In the genomic region with DNA sequence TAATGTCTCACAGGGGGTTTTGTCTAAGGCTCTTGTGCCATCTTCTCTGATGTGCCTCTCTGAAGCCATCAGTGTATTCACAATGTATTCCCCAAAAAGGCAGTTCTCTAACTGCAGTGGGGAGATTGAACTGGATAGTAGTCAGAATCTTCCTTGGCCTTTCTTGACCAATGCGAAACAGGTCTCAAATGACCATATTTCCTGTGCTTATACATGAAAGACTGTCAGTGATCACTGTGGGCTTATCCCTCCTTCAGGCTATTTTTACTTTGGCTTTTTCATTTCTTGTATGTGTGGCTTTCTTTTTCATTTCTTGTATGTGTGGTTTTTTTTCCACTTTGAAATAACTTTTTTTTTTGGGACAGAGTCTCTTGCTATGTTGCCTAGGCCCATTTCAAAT, we compare ENCODE assay signal across 18 cellular contexts. TPM values are rescaled to one million over a fixed set of nuclear protein-coding genes. Genes with fewer than 3 reads are reported as not detected.
A peak's percentile ranks its signal among the peaks of the same experiment; 100 is the strongest.
DNase-seq lines count a peak whose midpoint lies in the region; ATAC-seq, FAIRE-seq and TF ChIP-seq lines count a peak whose summit lies in the region.
"Had no signal": no experiment of that assay in that cellular context is flagged by ENCODE, and none has a peak within 500 bp of the region (broad histone marks: within the 10 kb centered on the region; RNA-seq: fewer than 3 reads in every experiment).

No MANE protein-coding gene starts in this region.

- dilution Hi-C loops in endothelial cell of umbilical vein (cut with MboI; ENCODE audit: extremely low pct_ligation_motif_present, low sequenced_read_pairs): no loop called here

- intact Hi-C loops in A673 (cut with micrococcal nuclease; ENCODE audit: unreplicated experiment) (no loop called here), endothelial cell of umbilical vein (cut with micrococcal nuclease) (no loop called here)

- DNase-seq in A673 (ENCODE audit: low spot score): no peak
- DNase-seq in GM19239 (ENCODE audit: insufficient read length, low spot score): no peak
- DNase-seq in activated CD4-positive, alpha-beta memory T cell treated with anti-CD3 and anti-CD28 coated beads, Interleukin-2, amount 10 ng/mL, durations not matched to agents 7 days and 5 days: no peak
- no peak for DNase-seq in endothelial cell of umbilical vein (ENCODE audit: low read depth, low spot score)
- no peak for DNase-seq in NCI-H1436 treated with DMSO at 0.1 percent for 48 hours (lab: John Stamatoyannopoulos, UW)
- no peak for DNase-seq in GF-D8 (lab: John Stamatoyannopoulos, UW)
- no peak for DNase-seq in SIG-M5 treated with dmso at 0.1 percent for 504 hours (lab: John Stamatoyannopoulos, UW; ENCODE audit: unreplicated experiment)
- DNase-seq: activated CD8-positive, alpha-beta memory T cell treated with anti-CD3 and anti-CD28 coated beads for 24 hours; activated effector memory CD4-positive, alpha-beta T cell treated with anti-CD3 and anti-CD28 coated beads, Interleukin-2, amount 50 U/mL, for 16 hours; CD8-positive, alpha-beta memory T cell; effector memory CD4-positive, alpha-beta T cell; KBM-7; left ventricle myocardium superior; NCI-H2029; WERI-Rb-1 had no signal

- H3K36me3 ChIP-seq in A673 (ENCODE audit: insufficient read depth, low read length, poor library complexity, severe bottlenecking) (peaks cover 78% of the 10 kb centered on the region), endothelial cell of umbilical vein (ENCODE audit: control insufficient read depth in 2 of 2, extremely low read depth in 1 of 2, insufficient read depth in 2 of 2, low read length in 2 of 2) (peaks cover 11 to 15% of the 10 kb centered on the region in 2 experiments)

- peaks cover 6% of the 10 kb centered on the region for H3K9me3 Mint-ChIP-seq in activated CD4-positive, alpha-beta memory T cell treated with anti-CD3 and anti-CD28 coated beads, Interleukin-2, amount 10 ng/mL, durations not matched to agents 7 days and 5 days

- H3K4me2 ChIP-seq in endothelial cell of umbilical vein (ENCODE audit: insufficient read depth, low read length): no peak overlapping the region

- H3K4me1 Mint-ChIP-seq in activated CD4-positive, alpha-beta memory T cell treated with anti-CD3 and anti-CD28 coated beads, Interleukin-2, amount 10 ng/mL, durations not matched to agents 7 days and 5 days: peaks cover 20% of the 10 kb centered on the region

- peaks cover 14% of the 10 kb centered on the region for H3K9me3 ChIP-seq in A673 (ENCODE audit: low read depth, low read length, poor library complexity, severe bottlenecking)
- H3K9me3 ChIP-seq in endothelial cell of umbilical vein (replicated peaks; ENCODE audit: control insufficient read depth, insufficient read depth, low read length): no peaks in the 10 kb centered on the region
- H3K9me3 ChIP-seq: thoracic aorta had no signal

- peaks cover 74% of the 10 kb centered on the region for H3K36me3 Mint-ChIP-seq in activated CD4-positive, alpha-beta memory T cell treated with anti-CD3 and anti-CD28 coated beads, Interleukin-2, amount 10 ng/mL, durations not matched to agents 7 days and 5 days (ENCODE audit: low read depth)

- no peak for TF ChIP-seq POLR2A in endothelial cell of umbilical vein (IDR thresholded peaks at IDR 0.05; ENCODE audit: low read depth, low read length)

- H3K4me3 Mint-ChIP-seq in activated CD4-positive, alpha-beta memory T cell treated with anti-CD3 and anti-CD28 coated beads, Interleukin-2, amount 10 ng/mL, durations not matched to agents 7 days and 5 days: no peak overlapping the region
- H3K4me3 Mint-ChIP-seq: CD8-positive, alpha-beta memory T cell had no signal

- no TSS peak for BruUV-seq in A673 (replicated peaks; lab: Mats Ljungman, UMichigan)
- BruUV-seq in endothelial cell of umbilical vein (replicated peaks; lab: Mats Ljungman, UMichigan): no TSS peak

- no peaks in the 10 kb centered on the region for H4K20me1 ChIP-seq in endothelial cell of umbilical vein (replicated peaks; ENCODE audit: control insufficient read depth, extremely low read depth, insufficient read depth, low read length)

- TF ChIP-seq CTCF in A673 (conservative IDR thresholded peaks at IDR 0.05; ENCODE audit: low read depth, low read length) (no peak), endothelial cell of umbilical vein (IDR thresholded peaks at IDR 0.05; ENCODE audit: extremely low read depth in 1 of 2, insufficient read depth in 1 of 2, low read depth in 1 of 2, low read length in 2 of 2) (no peak)

- H2AFZ ChIP-seq in endothelial cell of umbilical vein (ENCODE audit: low read depth, low read length): no peak overlapping the region

- no peaks in the 10 kb centered on the region for H3K27me3 Mint-ChIP-seq in activated CD4-positive, alpha-beta memory T cell treated with anti-CD3 and anti-CD28 coated beads, Interleukin-2, amount 10 ng/mL, durations not matched to agents 7 days and 5 days
- H3K27me3 Mint-ChIP-seq: CD8-positive, alpha-beta memory T cell had no signal

- H3K79me2 ChIP-seq in endothelial cell of umbilical vein (ENCODE audit: control insufficient read depth, insufficient read depth, low read length): peaks cover 8% of the 10 kb centered on the region

- H3K4me3 ChIP-seq in A673 (ENCODE audit: low read depth, low read length, poor library complexity, severe bottlenecking) (no peak overlapping the region), endothelial cell of umbilical vein (replicated peaks in 1 of 3; ENCODE audit: insufficient read depth in 1 of 3, low read depth in 1 of 3, low read length in 3 of 3) (no peak overlapping the region)
- H3K4me3 ChIP-seq: thoracic aorta had no signal

- H3K27ac ChIP-seq in A673 (ENCODE audit: low read depth, low read length, poor library complexity, severe bottlenecking) (peak overlapping the region; percentile 76), endothelial cell of umbilical vein (ENCODE audit: insufficient read depth, low read depth, low read length) (peak overlapping the region; percentile 92)
- H3K27ac ChIP-seq: WERI-Rb-1 had no signal

- H3K9ac ChIP-seq in endothelial cell of umbilical vein (replicated peaks; ENCODE audit: extremely low read depth, insufficient read depth, low read length): no peak overlapping the region

- POLR2A ChIA-PET in A673 (lab: Charles Lee; ENCODE audit: low non-redundant PET): interaction anchor here (0.6 kb wide), 1 partner anchor 154 kb away, joined by 12 read pairs; no protein-coding TSS in a partner anchor
- POLR2A ChIA-PET in activated CD4-positive, alpha-beta memory T cell treated with anti-CD3 and anti-CD28 coated beads, Interleukin-2, amount 10 ng/mL, durations not matched to agents 7 days and 5 days (lab: Charles Lee): interaction anchor here (1.2 kb wide), 1 partner anchor 20 kb away, joined by 5 read pairs; the partner anchor contains the start of genes HMGXB3 and TIGD6
- POLR2A ChIA-PET in endothelial cell of umbilical vein (lab: Charles Lee): no interaction called here

- ATAC-seq in HG03521 (IDR thresholded peaks at IDR 0.05; ENCODE audit: unreplicated experiment): no peak
- ATAC-seq: left ventricle myocardium superior had no signal

- H3K4me1 ChIP-seq in A673 (ENCODE audit: insufficient read depth, low read length, poor library complexity, severe bottlenecking): peaks cover 41% of the 10 kb centered on the region
- H3K4me1 ChIP-seq in endothelial cell of umbilical vein (ENCODE audit: control insufficient read depth, extremely low read depth, insufficient read depth, low read length): peaks cover 49% of the 10 kb centered on the region

- H3K27ac Mint-ChIP-seq in activated CD4-positive, alpha-beta memory T cell treated with anti-CD3 and anti-CD28 coated beads, Interleukin-2, amount 10 ng/mL, durations not matched to agents 7 days and 5 days: peak overlapping the region; percentile 47

- H3K27me3 ChIP-seq in A673 (replicated peaks; ENCODE audit: insufficient read depth, low read depth, low read length, poor library complexity) (no peaks in the 10 kb centered on the region), endothelial cell of umbilical vein (ENCODE audit: control insufficient read depth in 2 of 2, insufficient read depth in 2 of 2, low read length in 2 of 2) (no peaks in the 10 kb centered on the region)

- peak; percentile 45 for FAIRE-seq in GM19239 (lab: Jason Lieb, UNC)
- FAIRE-seq in endothelial cell of umbilical vein (lab: Jason Lieb, UNC): no peak
- FAIRE-seq: GM18507 had no signal

- CTCF ChIA-PET in A673 (lab: Charles Lee) (interaction anchor here (0.6 kb wide), 1 partner anchor 57 kb away, joined by 4 read pairs; no protein-coding TSS in a partner anchor), endothelial cell of umbilical vein (lab: Charles Lee) (interaction anchor here (0.8 kb wide), 1 partner anchor 198 kb away, joined by 3 read pairs; no protein-coding TSS in a partner anchor)
- CTCF ChIA-PET in activated CD4-positive, alpha-beta memory T cell treated with anti-CD3 and anti-CD28 coated beads, Interleukin-2, amount 10 ng/mL, durations not matched to agents 7 days and 5 days (lab: Charles Lee): interaction anchor here (0.9 to 1.8 kb wide), 2 partner anchors 18 to 331 kb away, joined by 3 to 5 read pairs; no protein-coding TSS in a partner anchor

- H3K9me1 ChIP-seq in endothelial cell of umbilical vein (replicated peaks; ENCODE audit: control insufficient read depth, extremely low read depth, insufficient read depth, low read length): no peaks in the 10 kb centered on the region

RNA-seq across cellular contexts. Expression of gene HMGXB3, which starts 19.7 kb away (rescaled TPM):
- total RNA-seq in A673 (2021) (52.6 and 55.6 TPM in 2 replicates), endothelial cell of umbilical vein (43.0 and 52.6 TPM in 2 replicates)
- total RNA-seq in activated CD4-positive, alpha-beta memory T cell treated with anti-CD3 and anti-CD28 coated beads, Interleukin-2, amount 10 ng/mL, durations not matched to agents 7 days and 5 days: 10 to 100 TPM; 41.6 to 44.1 TPM
- 34.8 and 38.3 TPM in 2 replicates for polyA plus RNA-seq in endothelial cell of umbilical vein
- polyA plus RNA-seq in endothelial cell of umbilical vein (2011; cell fraction: cytosol; rRNA removed): 21.7 and 24.9 TPM in 2 replicates
- polyA plus RNA-seq in endothelial cell of umbilical vein (2011; cell fraction: nucleus; rRNA removed): 114 TPM in 2 replicates
- 22.4 and 28.7 TPM in 2 replicates for polyA plus RNA-seq in endothelial cell of umbilical vein (2012)
- 62.7 and 70.4 TPM in 2 replicates for polyA minus RNA-seq in endothelial cell of umbilical vein
- polyA minus RNA-seq in endothelial cell of umbilical vein (2011; cell fraction: cytosol; rRNA and poly(A)+ RNA removed): 30.9 TPM
- polyA minus RNA-seq in endothelial cell of umbilical vein (2011; cell fraction: nucleus; rRNA and poly(A)+ RNA removed): 52.1 and 57.0 TPM in 2 replicates

RNA-seq across cellular contexts. Expression of gene TIGD6, which starts 19.8 kb away (rescaled TPM):
- 7.3 and 7.5 TPM in 2 replicates for total RNA-seq in A673 (2021)
- 1 to 10 TPM; 2.0 to 2.3 TPM for total RNA-seq in activated CD4-positive, alpha-beta memory T cell treated with anti-CD3 and anti-CD28 coated beads, Interleukin-2, amount 10 ng/mL, durations not matched to agents 7 days and 5 days
- 3.6 and 4.1 TPM in 2 replicates for total RNA-seq in endothelial cell of umbilical vein
- polyA plus RNA-seq in endothelial cell of umbilical vein: 5.0 and 5.4 TPM in 2 replicates
- 2.9 and 3.7 TPM in 2 replicates for polyA plus RNA-seq in endothelial cell of umbilical vein (2011; cell fraction: cytosol; rRNA removed)
- 4.4 and 5.5 TPM in 2 replicates for polyA plus RNA-seq in endothelial cell of umbilical vein (2011; cell fraction: nucleus; rRNA removed)
- polyA plus RNA-seq in endothelial cell of umbilical vein (2012): 2.7 and 3.9 TPM in 2 replicates
- 13.5 and 17.0 TPM in 2 replicates for polyA minus RNA-seq in endothelial cell of umbilical vein
- polyA minus RNA-seq in endothelial cell of umbilical vein (2011; cell fraction: cytosol; rRNA and poly(A)+ RNA removed): 2.9 TPM
- polyA minus RNA-seq in endothelial cell of umbilical vein (2011; cell fraction: nucleus; rRNA and poly(A)+ RNA removed): 7.1 and 15.4 TPM in 2 replicates

RNA-seq across cellular contexts. Expression of gene SLC26A2, which starts 59.7 kb away (rescaled TPM):
- total RNA-seq in A673 (2021) (83.0 and 96.6 TPM in 2 replicates), endothelial cell of umbilical vein (16.5 and 16.8 TPM in 2 replicates)
- total RNA-seq in activated CD4-positive, alpha-beta memory T cell treated with anti-CD3 and anti-CD28 coated beads, Interleukin-2, amount 10 ng/mL, durations not matched to agents 7 days and 5 days: 1 to 10 TPM; 8.3 to 8.4 TPM
- 5.0 and 5.9 TPM in 2 replicates for polyA plus RNA-seq in endothelial cell of umbilical vein
- polyA plus RNA-seq in endothelial cell of umbilical vein (2011; cell fraction: cytosol; rRNA removed): 4.1 and 4.3 TPM in 2 replicates
- polyA plus RNA-seq in endothelial cell of umbilical vein (2011; cell fraction: nucleus; rRNA removed): 4.0 and 4.5 TPM in 2 replicates
- polyA plus RNA-seq in endothelial cell of umbilical vein (2012): 9.5 and 14.9 TPM in 2 replicates
- polyA minus RNA-seq in endothelial cell of umbilical vein: 54.2 and 54.7 TPM in 2 replicates
- 4.4 TPM for polyA minus RNA-seq in endothelial cell of umbilical vein (2011; cell fraction: cytosol; rRNA and poly(A)+ RNA removed)
- polyA minus RNA-seq in endothelial cell of umbilical vein (2011; cell fraction: nucleus; rRNA and poly(A)+ RNA removed): 6.5 and 18.6 TPM in 2 replicates
